In genomic region chr16:46756772-46757171, GRCh38 we compare ENCODE assay signal across 18 cellular contexts. TPM values are rescaled to one million over a fixed set of nuclear protein-coding genes. Genes with fewer than 3 reads are reported as not detected.
DNase-seq lines count a peak whose midpoint lies in the region; ATAC-seq, FAIRE-seq and TF ChIP-seq lines count a peak whose summit lies in the region.
"Had no signal": no experiment of that assay in that cellular context is flagged by ENCODE, and none has a peak within 500 bp of the region (broad histone marks: within the 10 kb centered on the region; RNA-seq: fewer than 3 reads in every experiment).

No MANE protein-coding gene starts in this region.

- no peaks in the 10 kb centered on the region; the same call in 1 of the 2 replicates for H3K4me1 ChIP-seq in H9 (ENCODE audit: insufficient read depth, low read length)
- peaks cover 0 to 11% (median 3%) of the 10 kb centered on the region in 4 experiments; a peak in 6 of 7 replicates for H3K4me1 ChIP-seq in H1 (replicated peaks in 1 of 4; ENCODE audit: control insufficient read depth in 3 of 4, insufficient read depth in 4 of 4, low read length in 3 of 4)
- H3K4me1 ChIP-seq: A549 had no signal

- POLR2A ChIA-PET in H1 (lab: Charles Lee; ENCODE audit: partially characterized antibody), result interaction anchor here (0.7 to 1.7 kb wide), 2 partner anchors 10 to 59 kb away, joined by 3 to 7 read pairs; no protein-coding TSS in a partner anchor

- H3K18ac ChIP-seq in H9 (ENCODE audit: insufficient read length, low read depth, low read length) (peak overlapping the region; percentile 5), H1 (ENCODE audit: extremely low read depth, low read length) (no peak overlapping the region)

- H2BK12ac ChIP-seq in H9 (ENCODE audit: insufficient read length, low read depth, low read length) (no peak overlapping the region), H1 (ENCODE audit: low read depth, low read length) (no peak overlapping the region)

- H2BK15ac ChIP-seq in H9 (ENCODE audit: low read depth, low read length) (no peak overlapping the region), H1 (ENCODE audit: low read length) (peak overlapping the region; percentile 92; the same call in 1 of the 2 replicates)

- no peak overlapping the region for H3K27ac ChIP-seq in H9 (ENCODE audit: insufficient read length, low read depth, low read length)
- no peak overlapping the region for H3K27ac ChIP-seq in H1 (ENCODE audit: low read depth, low read length)
- H3K27ac ChIP-seq: A549, C4-2B had no signal

- H4K8ac ChIP-seq in H9 (replicated peaks; ENCODE audit: insufficient read length, low read depth, low read length), result no peak overlapping the region
- H4K8ac ChIP-seq in H1 (ENCODE audit: extremely low read depth, insufficient read depth, low read length), result no peak overlapping the region

- no peak overlapping the region for H3K4me2 ChIP-seq in H9 (ENCODE audit: insufficient read depth, insufficient read length, low read length)
- no peak overlapping the region for H3K4me2 ChIP-seq in H1 (ENCODE audit: insufficient read depth in 1 of 2, low read depth in 2 of 2, low read length in 2 of 2)
- H3K4me2 ChIP-seq: A549 had no signal

- H2BK120ac ChIP-seq in H9 (ENCODE audit: low read depth, low read length, poor library complexity, severe bottlenecking), result no peak overlapping the region
- H2BK120ac ChIP-seq in H1 (replicated peaks; ENCODE audit: low read depth, low read length), result no peak overlapping the region

- H3K27ac Mint-ChIP-seq in H9, result no peak overlapping the region
- peak overlapping the region; percentile 27 for H3K27ac Mint-ChIP-seq in progenitor cell of endocrine pancreas
- H3K27ac Mint-ChIP-seq: HFFc6 had no signal

- H2AFZ ChIP-seq in H9 (ENCODE audit: low read length) (no peak overlapping the region), H1 (ENCODE audit: low read length) (0 out of 2 replicates have a peak overlapping the region, but pooled peaks have one; percentile 41)

- H3K9me3 Mint-ChIP-seq in H9 (no peaks in the 10 kb centered on the region), progenitor cell of endocrine pancreas (ENCODE audit: low read depth) (no peaks in the 10 kb centered on the region)
- H3K9me3 Mint-ChIP-seq: HFFc6 had no signal

- CTCF ChIA-PET in H1 (lab: Charles Lee; ENCODE audit: partially characterized antibody), result interaction anchor here (0.7 to 2.0 kb wide), 2 partner anchors 10 to 45 kb away, joined by 3 to 5 read pairs; no protein-coding TSS in a partner anchor

- H3K9me3 ChIP-seq in H9 (ENCODE audit: control insufficient read depth, low read depth, low read length) (no peaks in the 10 kb centered on the region), H1 (ENCODE audit: insufficient read depth in 2 of 2, low read depth in 1 of 2, low read length in 1 of 2) (no peaks in the 10 kb centered on the region)
- H3K9me3 ChIP-seq: A549, MG63 had no signal

- H4K91ac ChIP-seq in H9 (ENCODE audit: insufficient read length, low read depth, low read length) (no peak overlapping the region), H1 (replicated peaks; ENCODE audit: insufficient read length, low read length) (no peak overlapping the region)

- H2AK5ac ChIP-seq in H9 (ENCODE audit: insufficient read length, low read length), result no peak overlapping the region
- H2AK5ac ChIP-seq in H1 (ENCODE audit: low read depth, low read length), result no peak overlapping the region

- H3K9ac ChIP-seq in H9 (ENCODE audit: extremely low read depth, insufficient read length, low read length), result no peak overlapping the region
- no peak overlapping the region for H3K9ac ChIP-seq in H1 (replicated peaks in 1 of 4; ENCODE audit: extremely low read depth in 1 of 4, low read depth in 3 of 4, low read length in 3 of 4)

- H4K20me1 ChIP-seq in H9 (ENCODE audit: control insufficient read depth, insufficient read depth, insufficient read length) (no peaks in the 10 kb centered on the region), H1 (replicated peaks in 1 of 2; ENCODE audit: control insufficient read depth in 1 of 2, insufficient read depth in 2 of 2, low read length in 2 of 2) (no peaks in the 10 kb centered on the region)

- H3K4me1 Mint-ChIP-seq in H9, result peaks cover 24 to 34% of the 10 kb centered on the region in 2 experiments
- H3K4me1 Mint-ChIP-seq in progenitor cell of endocrine pancreas (ENCODE audit: low read depth), result peaks cover 7% of the 10 kb centered on the region

- H3K23me2 ChIP-seq in H9 (ENCODE audit: insufficient read length, low read depth, low read length, poor library complexity, severe bottlenecking), result no peaks in the 10 kb centered on the region
- peaks cover 2% of the 10 kb centered on the region; the same call in 1 of the 2 replicates for H3K23me2 ChIP-seq in H1 (ENCODE audit: low read depth, low read length)

- H4K5ac ChIP-seq in H9 (ENCODE audit: insufficient read length, low read depth, low read length), result no peak overlapping the region
- no peak overlapping the region for H4K5ac ChIP-seq in H1 (ENCODE audit: insufficient read length, low read depth, low read length)

- intact Hi-C loops in left ventricle myocardium superior (cut with micrococcal nuclease), result no loop called here

- ATAC-seq in left ventricle myocardium superior, result peak; percentile 27
- ATAC-seq in HG03139 (IDR thresholded peaks at IDR 0.05; ENCODE audit: unreplicated experiment), result no peak
- ATAC-seq: GM12878 had no signal

- TF ChIP-seq CTCF in H9 (conservative IDR thresholded peaks at IDR 0.05), result no peak
- TF ChIP-seq CTCF in H1 (IDR thresholded peaks at IDR 0.05; ENCODE audit: control extremely low read depth in 1 of 3, insufficient read depth in 1 of 3, low read depth in 1 of 3, low read length in 3 of 3), result no peak
- no peak for TF ChIP-seq CTCF in progenitor cell of endocrine pancreas (IDR thresholded peaks at IDR 0.05; ENCODE audit: unreplicated experiment)

- H2BK20ac ChIP-seq in H9 (ENCODE audit: low read depth, low read length, poor library complexity, severe bottlenecking), result no peak overlapping the region
- no peak overlapping the region for H2BK20ac ChIP-seq in H1 (ENCODE audit: low read length)

- H3K27me3 ChIP-seq in H9 (ENCODE audit: insufficient read depth, low read length) (no peaks in the 10 kb centered on the region), H1 (replicated peaks in 1 of 4; ENCODE audit: control insufficient read depth in 3 of 4, extremely low read depth in 1 of 4, insufficient read depth in 3 of 4, low read length in 3 of 4) (0 out of 7 replicates have a peak, but pooled peaks cover 0 to 2% (median 0%) of the 10 kb centered on the region in 4 experiments)
- H3K27me3 ChIP-seq: MG63 had no signal

- TF ChIP-seq RAD21 in H1 (IDR thresholded peaks at IDR 0.05 in 1 of 2, conservative IDR thresholded peaks at IDR 0.05 in 1 of 2; ENCODE audit: low read depth in 2 of 2, low read length in 2 of 2), result no peak

- H3K4me3 Mint-ChIP-seq in H9 (no peak overlapping the region), progenitor cell of endocrine pancreas (ENCODE audit: low read depth) (no peak overlapping the region)
- H3K4me3 Mint-ChIP-seq: HFFc6 had no signal

- no peak for DNase-seq in H9
- no peak for DNase-seq in H1 (ENCODE audit: low read depth in 1 of 2, low spot score in 2 of 2)
- DNase-seq in left ventricle myocardium superior, result no peak
- no peak for DNase-seq in progenitor cell of endocrine pancreas (ENCODE audit: low spot score, unreplicated experiment)
- DNase-seq in SIG-M5 treated with dmso at 0.1 percent for 504 hours (lab: John Stamatoyannopoulos, UW; ENCODE audit: unreplicated experiment), result no peak
- DNase-seq in SKM-1 treated with dmso at 0.1 percent for 144 hours (lab: John Stamatoyannopoulos, UW; ENCODE audit: unreplicated experiment), result no peak
- DNase-seq in GM12892 (ENCODE audit: insufficient read length), result no peak
- DNase-seq: DMS 273 treated with DMSO at 0.1 percent for 48 hours, GDM1, GOT3, HFFc6, MG63, NCI-H774 had no signal

- H3K4me3 ChIP-seq in H1 (ENCODE audit: extremely low read depth in 1 of 4, insufficient read depth in 2 of 4, low read depth in 3 of 4, low read length in 4 of 4), result no peak overlapping the region
- H3K4me3 ChIP-seq: A549, GM12878, MG63 had no signal

- no CpG with 5 or more reads among the region's 11 CpGs for WGBS in H9 (ENCODE audit: extremely low coverage, insufficient read length, low lambda C conversion rate)
- WGBS in H1 (ENCODE audit: extremely low coverage in 1 of 2, insufficient coverage in 1 of 2, insufficient read length in 1 of 2, insufficient replicate concordance in 2 of 2, low coverage in 1 of 2, low lambda C conversion rate in 2 of 2, missing lambda C conversion rate in 1 of 2), 2 experiments, result 93% methylated on average over 11 of the region's 11 CpGs; no CpG with 5 or more reads in 1 of the 2 experiments

- H3K36me3 Mint-ChIP-seq in H9 (ENCODE audit: insufficient read depth in 1 of 3, low read depth in 3 of 3), result no peaks in the 10 kb centered on the region
- no peaks in the 10 kb centered on the region for H3K36me3 Mint-ChIP-seq in progenitor cell of endocrine pancreas (ENCODE audit: insufficient read depth)

- H3K79me1 ChIP-seq in H9 (ENCODE audit: insufficient read depth, low read depth, low read length, poor library complexity, severe bottlenecking) (no peaks in the 10 kb centered on the region), H1 (ENCODE audit: low read depth, low read length) (no peaks in the 10 kb centered on the region)

- H3K27me3 Mint-ChIP-seq in H9 (ENCODE audit: low read depth) (no peaks in the 10 kb centered on the region; the same call in 1 of the 2 replicates), progenitor cell of endocrine pancreas (peaks cover 23% of the 10 kb centered on the region)

- FAIRE-seq in H1 (lab: Jason Lieb, UNC) (no peak), GM12892 (lab: Jason Lieb, UNC) (no peak)
- FAIRE-seq: A549, GM12878, HepG2 had no signal

- no peaks in the 10 kb centered on the region for H3K36me3 ChIP-seq in H1 (ENCODE audit: control insufficient read depth in 2 of 4, insufficient read depth in 4 of 4, low read length in 3 of 4)
- H3K36me3 ChIP-seq: MG63 had no signal

- TF ChIP-seq POLR2A in H1 (IDR thresholded peaks at IDR 0.05; ENCODE audit: control extremely low read depth in 1 of 2, low read depth in 2 of 2, low read length in 2 of 2), result no peak
- no peak for TF ChIP-seq POLR2A in GM12892 (IDR thresholded peaks at IDR 0.05; ENCODE audit: low read depth, low read length)

- H3K23ac ChIP-seq in H9 (ENCODE audit: insufficient read length, low read depth, low read length) (no peak overlapping the region), H1 (ENCODE audit: insufficient read length) (no peak overlapping the region)

- H3K4ac ChIP-seq in H9 (ENCODE audit: low read depth, low read length) (no peak overlapping the region), H1 (replicated peaks; ENCODE audit: insufficient read length, low read depth, low read length) (no peak overlapping the region)

- no peak overlapping the region for H3T11ph ChIP-seq in H9 (ENCODE audit: low read length)

- H2BK5ac ChIP-seq in H9 (ENCODE audit: insufficient read length, low read length) (no peak overlapping the region), H1 (ENCODE audit: low read depth, low read length) (0 out of 2 replicates have a peak overlapping the region, but pooled peaks have one; percentile 37)

- no peak for TF ChIP-seq EP300 in H1 (IDR thresholded peaks at IDR 0.05; ENCODE audit: borderline replicate concordance in 1 of 2, low read depth in 2 of 2, low read length in 2 of 2)

- H3K79me2 ChIP-seq in H9 (ENCODE audit: insufficient read depth, low read length) (no peaks in the 10 kb centered on the region), H1 (ENCODE audit: control insufficient read depth in 1 of 2, insufficient read depth in 2 of 2, low read length in 2 of 2) (no peaks in the 10 kb centered on the region)

- no peak overlapping the region for H3K56ac ChIP-seq in H9 (ENCODE audit: insufficient read length, low read depth, low read length)
- H3K56ac ChIP-seq in H1 (replicated peaks; ENCODE audit: insufficient read length, low read depth, low read length), result no peak overlapping the region

- H3K14ac ChIP-seq in H9 (ENCODE audit: insufficient read depth, low read length) (no peak overlapping the region), H1 (ENCODE audit: insufficient read length) (no peak overlapping the region)

RNA-seq across cellular contexts. Expression of gene MYLK3, which starts 8.6 kb away (rescaled TPM):
- total RNA-seq in H9 (2021), result 0.39 and 0.90 TPM in 2 replicates
- total RNA-seq in H1 (2021; fragmentation: NEBNext Ultra II Directional; extraction: Animal tissue kit (Norgen Biotek cat#: 25700)), result 0.23 and 0.35 TPM in 2 replicates
- 0.14 and 0.19 TPM in 2 replicates for polyA plus RNA-seq in H1 (2011; rRNA removed)
- polyA plus RNA-seq in H1 (2011; cell fraction: cytosol; rRNA removed), result 0.32 TPM
- 0.76 TPM for polyA plus RNA-seq in H1 (2011; cell fraction: nucleus; rRNA removed)
- polyA plus RNA-seq in H1 (2012, experiment 1 of 2), result 0.34 to 1.0 TPM (median 0.48 TPM) in 4 replicates
- 0.05 TPM for polyA plus RNA-seq in H1 (2012, experiment 2 of 2)
- 0.24 TPM for polyA plus RNA-seq in H1 (2013, experiment 1 of 2)
- polyA plus RNA-seq in H1 (2013, experiment 2 of 2), result 0.18 TPM
- 0.50 and 1.2 TPM in 2 replicates for polyA minus RNA-seq in H1 (2011; rRNA and poly(A)+ RNA removed)
- polyA minus RNA-seq in H1 (2011; cell fraction: cytosol; rRNA and poly(A)+ RNA removed), result not detected
- polyA minus RNA-seq in H1 (2011; cell fraction: nucleus; rRNA and poly(A)+ RNA removed), result 0.70 TPM
- total RNA-seq in left ventricle myocardium superior, result 274 TPM
- 0.75 and 0.77 TPM in 2 replicates for total RNA-seq in progenitor cell of endocrine pancreas
- 0.19 TPM for polyA plus RNA-seq in GM12892 (2012; ENCODE audit: missing spikeins)

Comparison
In these comparisons a context has a peak if more than half of its experiments do, and no peak if none do; other contexts are left out.
1. RNA of gene MYLK3, which starts 8.6 kb away (total RNA-seq): 274 TPM in left ventricle myocardium superior (single experiment); 0.39 to 0.90 TPM in H9, 0.75 to 0.77 TPM in progenitor cell of endocrine pancreas and 0.23 to 0.35 TPM in H1; every median in the first group is over 100 times any median in the second.